Comparison of ENCODE assay signal across 9 cellular contexts in genomic region chr19:11242864-11243797, GRCh38. TPM values are rescaled to one million over a fixed set of nuclear protein-coding genes. Genes with fewer than 3 reads are reported as not detected.
A peak's percentile ranks its signal among the peaks of the same experiment; 100 is the strongest.
DNase-seq lines count a peak whose midpoint lies in the region; ATAC-seq, FAIRE-seq and TF ChIP-seq lines count a peak whose summit lies in the region.
"Had no signal": no experiment of that assay in that cellular context is flagged by ENCODE, and none has a peak within 500 bp of the region (broad histone marks: within the 10 kb centered on the region; RNA-seq: fewer than 3 reads in every experiment).

No MANE protein-coding gene starts in this region.

- TF ChIP-seq POLR2A in endothelial cell of umbilical vein (IDR thresholded peaks at IDR 0.05; ENCODE audit: low read depth, low read length): peak; percentile 73

- no peaks in the 10 kb centered on the region for H3K79me2 ChIP-seq in endothelial cell of umbilical vein (ENCODE audit: control insufficient read depth, insufficient read depth, low read length)

- H3K4me1 Mint-ChIP-seq in CD8-positive, alpha-beta memory T cell: peaks cover 5 to 8% (median 5%) of the 10 kb centered on the region in 3 donors

- no peak overlapping the region for H3K9ac ChIP-seq in endothelial cell of umbilical vein (replicated peaks; ENCODE audit: extremely low read depth, insufficient read depth, low read length)

- H3K4me2 ChIP-seq in endothelial cell of umbilical vein (ENCODE audit: insufficient read depth, low read length): no peak overlapping the region

- H3K27ac Mint-ChIP-seq in CD8-positive, alpha-beta memory T cell: no peak overlapping the region

- FAIRE-seq in endothelial cell of umbilical vein (lab: Jason Lieb, UNC): peak; percentile 98

- peak; percentile 66 to 84 (median 80) for DNase-seq in CD8-positive, alpha-beta memory T cell
- DNase-seq in NOMO-1 treated with DMSO at 0.1 percent for 48 hours (lab: John Stamatoyannopoulos, UW; ENCODE audit: unreplicated experiment) (peak; percentile 61), endothelial cell of umbilical vein (ENCODE audit: low read depth, low spot score) (peak; percentile 90), mucosa of gallbladder (ENCODE audit: low spot score) (peak; percentile 94)
- peak; percentile 31 for DNase-seq in activated CD8-positive, alpha-beta memory T cell treated with anti-CD3 and anti-CD28 coated beads, Interleukin-2, amount 50 U/mL, for 1 hour (ENCODE audit: extremely low read depth)
- peak; percentile 84 for DNase-seq in stimulated activated CD8-positive, alpha-beta memory T cell treated with anti-CD3 and anti-CD28 coated beads, Interleukin-4, amount 100 ng/mL, for 24 hours (ENCODE audit: low read depth)

- POLR2A ChIA-PET in CD8-positive, alpha-beta memory T cell (lab: Charles Lee): no interaction called here
- POLR2A ChIA-PET in HEK293 (lab: Yijun Ruan, JAX) (interaction anchor here (0.6 to 1.5 kb wide), 2 partner anchors 45 to 132 kb away, joined by 3 to 4 read pairs; partner anchors contain the start of gene SWSAP1), endothelial cell of umbilical vein (lab: Charles Lee) (interaction anchor here (0.7 kb wide), 1 partner anchor 14 kb away, joined by 3 read pairs; no protein-coding TSS in a partner anchor)

- CTCF ChIA-PET in CD8-positive, alpha-beta memory T cell (lab: Charles Lee): no interaction called here
- CTCF ChIA-PET in HEK293 (lab: Yijun Ruan, JAX): interaction anchor here (0.6 to 1.8 kb wide), 27 partner anchors 9 to 345 kb away, joined by 3 to 11 read pairs (median 4); partner anchors contain the start of gene TSPAN16
- CTCF ChIA-PET in endothelial cell of umbilical vein (lab: Charles Lee): interaction anchor here (0.6 to 4.2 kb wide), 24 partner anchors 9 to 1416 kb away, joined by 3 to 49 read pairs (median 4); no protein-coding TSS in a partner anchor

- H3K27ac ChIP-seq in CD8-positive, alpha-beta memory T cell (ENCODE audit: low read depth, low read length): no peak overlapping the region
- H3K27ac ChIP-seq in HEK293 (ENCODE audit: extremely low read depth, low read depth, low read length) (no peak overlapping the region), endothelial cell of umbilical vein (ENCODE audit: insufficient read depth, low read depth, low read length) (no peak overlapping the region)

- H3K36me3 ChIP-seq in CD8-positive, alpha-beta memory T cell (ENCODE audit: insufficient read depth, low read length): no peaks in the 10 kb centered on the region
- H3K36me3 ChIP-seq in HEK293 (ENCODE audit: control insufficient read depth in 2 of 2, insufficient read depth in 1 of 2, low read length in 2 of 2) (peaks cover 0 to 25% of the 10 kb centered on the region in 2 experiments; a peak in 2 of 3 replicates), endothelial cell of umbilical vein (ENCODE audit: control insufficient read depth in 2 of 2, extremely low read depth in 1 of 2, insufficient read depth in 2 of 2, low read length in 2 of 2) (peaks cover 19 to 51% of the 10 kb centered on the region in 2 experiments)

- no peaks in the 10 kb centered on the region for H3K9me1 ChIP-seq in endothelial cell of umbilical vein (replicated peaks; ENCODE audit: control insufficient read depth, extremely low read depth, insufficient read depth, low read length)

- H3K36me3 Mint-ChIP-seq in CD8-positive, alpha-beta memory T cell: no peaks in the 10 kb centered on the region

- H3K9me3 ChIP-seq in CD8-positive, alpha-beta memory T cell (ENCODE audit: low read length): peaks cover 9% of the 10 kb centered on the region
- H3K9me3 ChIP-seq in HEK293 (ENCODE audit: control insufficient read depth, insufficient read depth, low read depth, low read length): no peaks in the 10 kb centered on the region
- no peaks in the 10 kb centered on the region for H3K9me3 ChIP-seq in endothelial cell of umbilical vein (replicated peaks; ENCODE audit: control insufficient read depth, insufficient read depth, low read length)

- no TSS peak for BruUV-seq in endothelial cell of umbilical vein (replicated peaks; lab: Mats Ljungman, UMichigan)

- dilution Hi-C loops in endothelial cell of umbilical vein (cut with MboI; ENCODE audit: extremely low pct_ligation_motif_present, low sequenced_read_pairs): no loop called here

- H4K20me1 ChIP-seq in endothelial cell of umbilical vein (replicated peaks; ENCODE audit: control insufficient read depth, extremely low read depth, insufficient read depth, low read length): no peaks in the 10 kb centered on the region

- H3K4me1 ChIP-seq in CD8-positive, alpha-beta memory T cell (ENCODE audit: insufficient read depth, low read length): no peaks in the 10 kb centered on the region
- H3K4me1 ChIP-seq in HEK293 (ENCODE audit: control insufficient read depth, insufficient read depth, low read length) (no peaks in the 10 kb centered on the region), endothelial cell of umbilical vein (ENCODE audit: control insufficient read depth, extremely low read depth, insufficient read depth, low read length) (peaks cover 5% of the 10 kb centered on the region)

- intact Hi-C loops in endothelial cell of umbilical vein (cut with micrococcal nuclease): loop anchor here (1.0 to 5.0 kb wide), 6 partner anchors 10 to 344 kb away; no protein-coding TSS in a partner anchor

- H3K9me3 Mint-ChIP-seq in CD8-positive, alpha-beta memory T cell: peaks cover 7 to 11% (median 8%) of the 10 kb centered on the region in 5 donors

- ATAC-seq in HG03442 (IDR thresholded peaks at IDR 0.05; ENCODE audit: unreplicated experiment): no peak

- H2AFZ ChIP-seq in endothelial cell of umbilical vein (ENCODE audit: low read depth, low read length): no peak overlapping the region

- H3K27me3 Mint-ChIP-seq in CD8-positive, alpha-beta memory T cell: peaks cover 12 to 22% of the 10 kb centered on the region in 2 donors

- peaks cover 3% of the 10 kb centered on the region for H3K27me3 ChIP-seq in CD8-positive, alpha-beta memory T cell (ENCODE audit: insufficient read depth, low read length, poor library complexity, severe bottlenecking)
- no peaks in the 10 kb centered on the region for H3K27me3 ChIP-seq in endothelial cell of umbilical vein (ENCODE audit: control insufficient read depth in 2 of 2, insufficient read depth in 2 of 2, low read length in 2 of 2)

- peak; percentile 84 for TF ChIP-seq CTCF in HEK293 (tag by site-specific recombination; IDR thresholded peaks at IDR 0.05)
- TF ChIP-seq CTCF in endothelial cell of umbilical vein (IDR thresholded peaks at IDR 0.05; ENCODE audit: extremely low read depth in 1 of 2, insufficient read depth in 1 of 2, low read depth in 1 of 2, low read length in 2 of 2): peak; percentile 72 to 93

- H3K4me3 ChIP-seq in CD8-positive, alpha-beta memory T cell (ENCODE audit: low read length): no peak overlapping the region
- no peak overlapping the region for H3K4me3 ChIP-seq in HEK293 (ENCODE audit: low read depth, low read length)
- no peak overlapping the region for H3K4me3 ChIP-seq in endothelial cell of umbilical vein (replicated peaks in 1 of 3; ENCODE audit: insufficient read depth in 1 of 3, low read depth in 1 of 3, low read length in 3 of 3)

- peak overlapping the region in 1 of 7 donors; percentile 52 for H3K4me3 Mint-ChIP-seq in CD8-positive, alpha-beta memory T cell

RNA-seq across cellular contexts. Expression of gene ANGPTL8, which starts 3.7 kb away (rescaled TPM):
- total RNA-seq in CD8-positive, alpha-beta memory T cell: not detected
- not detected for polyA plus RNA-seq in CD8-positive, alpha-beta memory T cell
- total RNA-seq in endothelial cell of umbilical vein: not detected in 2 replicates
- not detected in 2 replicates for polyA plus RNA-seq in endothelial cell of umbilical vein
- polyA plus RNA-seq in endothelial cell of umbilical vein (2011; cell fraction: cytosol; rRNA removed): not detected in 2 replicates
- polyA plus RNA-seq in endothelial cell of umbilical vein (2011; cell fraction: nucleus; rRNA removed): not detected in 2 replicates
- not detected in 2 replicates for polyA plus RNA-seq in endothelial cell of umbilical vein (2012)
- not detected in 2 replicates for polyA minus RNA-seq in endothelial cell of umbilical vein
- polyA minus RNA-seq in endothelial cell of umbilical vein (2011; cell fraction: cytosol; rRNA and poly(A)+ RNA removed): not detected
- polyA minus RNA-seq in endothelial cell of umbilical vein (2011; cell fraction: nucleus; rRNA and poly(A)+ RNA removed): not detected in 2 replicates
- 0.95 TPM for total RNA-seq in mucosa of gallbladder
- total RNA-seq: activated CD8-positive, alpha-beta memory T cell treated with anti-CD3 and anti-CD28 coated beads for 36 hours had no signal

RNA-seq across cellular contexts. Expression of gene DOCK6, which starts 19.2 kb away (rescaled TPM):
- total RNA-seq in CD8-positive, alpha-beta memory T cell: 1 to 10 TPM; 2.3 to 3.5 TPM
- 0.71 TPM for polyA plus RNA-seq in CD8-positive, alpha-beta memory T cell
- total RNA-seq in endothelial cell of umbilical vein (334 and 353 TPM in 2 replicates), mucosa of gallbladder (102 TPM)
- 126 and 154 TPM in 2 replicates for polyA plus RNA-seq in endothelial cell of umbilical vein
- polyA plus RNA-seq in endothelial cell of umbilical vein (2011; cell fraction: cytosol; rRNA removed): 96.5 and 102 TPM in 2 replicates
- polyA plus RNA-seq in endothelial cell of umbilical vein (2011; cell fraction: nucleus; rRNA removed): 438 and 513 TPM in 2 replicates
- polyA plus RNA-seq in endothelial cell of umbilical vein (2012): 107 and 122 TPM in 2 replicates
- polyA minus RNA-seq in endothelial cell of umbilical vein: 111 and 141 TPM in 2 replicates
- 6.6 TPM for polyA minus RNA-seq in endothelial cell of umbilical vein (2011; cell fraction: cytosol; rRNA and poly(A)+ RNA removed)
- 142 and 193 TPM in 2 replicates for polyA minus RNA-seq in endothelial cell of umbilical vein (2011; cell fraction: nucleus; rRNA and poly(A)+ RNA removed)

RNA-seq across cellular contexts. Expression of gene KANK2, which starts 45.8 kb away (rescaled TPM):
- total RNA-seq in CD8-positive, alpha-beta memory T cell: 1 to 10 TPM; 2.0 to 2.3 TPM
- polyA plus RNA-seq in CD8-positive, alpha-beta memory T cell: 0.16 TPM
- total RNA-seq in endothelial cell of umbilical vein: 77.9 and 78.0 TPM in 2 replicates
- 41.7 and 48.1 TPM in 2 replicates for polyA plus RNA-seq in endothelial cell of umbilical vein
- 37.0 and 37.1 TPM in 2 replicates for polyA plus RNA-seq in endothelial cell of umbilical vein (2011; cell fraction: cytosol; rRNA removed)
- 101 and 115 TPM in 2 replicates for polyA plus RNA-seq in endothelial cell of umbilical vein (2011; cell fraction: nucleus; rRNA removed)
- polyA plus RNA-seq in endothelial cell of umbilical vein (2012): 49.4 and 55.2 TPM in 2 replicates
- polyA minus RNA-seq in endothelial cell of umbilical vein: 75.6 and 93.5 TPM in 2 replicates
- 60.2 TPM for polyA minus RNA-seq in endothelial cell of umbilical vein (2011; cell fraction: cytosol; rRNA and poly(A)+ RNA removed)
- 52.0 and 75.1 TPM in 2 replicates for polyA minus RNA-seq in endothelial cell of umbilical vein (2011; cell fraction: nucleus; rRNA and poly(A)+ RNA removed)
- 225 TPM for total RNA-seq in mucosa of gallbladder

RNA-seq across cellular contexts. Expression of gene TSPAN16, which starts 52.8 kb away (rescaled TPM):
- total RNA-seq in CD8-positive, alpha-beta memory T cell: not detected
- not detected for polyA plus RNA-seq in CD8-positive, alpha-beta memory T cell
- not detected in 2 replicates for total RNA-seq in endothelial cell of umbilical vein
- not detected in 2 replicates for polyA plus RNA-seq in endothelial cell of umbilical vein
- polyA plus RNA-seq in endothelial cell of umbilical vein (2011; cell fraction: cytosol; rRNA removed): not detected in 2 replicates
- polyA plus RNA-seq in endothelial cell of umbilical vein (2011; cell fraction: nucleus; rRNA removed): not detected in 2 replicates
- not detected in 2 replicates for polyA plus RNA-seq in endothelial cell of umbilical vein (2012)
- polyA minus RNA-seq in endothelial cell of umbilical vein: not detected in 2 replicates
- not detected for polyA minus RNA-seq in endothelial cell of umbilical vein (2011; cell fraction: cytosol; rRNA and poly(A)+ RNA removed)
- polyA minus RNA-seq in endothelial cell of umbilical vein (2011; cell fraction: nucleus; rRNA and poly(A)+ RNA removed): not detected in 2 replicates
- not detected for total RNA-seq in mucosa of gallbladder
- total RNA-seq: activated CD8-positive, alpha-beta memory T cell treated with anti-CD3 and anti-CD28 coated beads for 36 hours had no signal

Comparison
In these comparisons a context has a peak if more than half of its experiments do, and no peak if none do; other contexts are left out.
1. DNase-seq: peak in every context shown above with its lines; median percentile 94 in mucosa of gallbladder; 90 in endothelial cell of umbilical vein; 84 in stimulated activated CD8-positive, alpha-beta memory T cell treated with anti-CD3 and anti-CD28 coated beads, Interleukin-4, amount 100 ng/mL, for 24 hours; 80 in CD8-positive, alpha-beta memory T cell; 61 in NOMO-1 treated with DMSO at 0.1 percent for 48 hours; 31 in activated CD8-positive, alpha-beta memory T cell treated with anti-CD3 and anti-CD28 coated beads, Interleukin-2, amount 50 U/mL, for 1 hour.
2. RNA of gene DOCK6, which starts 19.2 kb away (total RNA-seq): 334 to 353 TPM in endothelial cell of umbilical vein and 102 TPM in mucosa of gallbladder (single experiment); 2.3 to 3.5 TPM in CD8-positive, alpha-beta memory T cell; every median in the first group is over 10 times any median in the second.
3. RNA of gene KANK2, which starts 45.8 kb away (total RNA-seq): 225 TPM in mucosa of gallbladder (single experiment) and 77.9 to 78.0 TPM in endothelial cell of umbilical vein; 2.0 to 2.3 TPM in CD8-positive, alpha-beta memory T cell; every median in the first group is over 10 times any median in the second.